ENCODE assay signal across 13 cellular contexts in genomic region chr19:8269724-8270123, GRCh38. TPM values are rescaled to one million over a fixed set of nuclear protein-coding genes. Genes with fewer than 3 reads are reported as not detected.
DNase-seq lines count a peak whose midpoint lies in the region; ATAC-seq and TF ChIP-seq lines count a peak whose summit lies in the region.
"Had no signal": no experiment of that assay in that cellular context is flagged by ENCODE, and none has a peak within 500 bp of the region (broad histone marks: within the 10 kb centered on the region; RNA-seq: fewer than 3 reads in every experiment).

No MANE protein-coding gene starts in this region.

- TF ChIP-seq CTCF in Panc1 (IDR thresholded peaks at IDR 0.05): no peak
- TF ChIP-seq CTCF in endothelial cell (IDR thresholded peaks at IDR 0.05; ENCODE audit: unreplicated experiment): no peak

- no peaks in the 10 kb centered on the region for H3K4me1 ChIP-seq in Panc1 (ENCODE audit: control insufficient read depth, insufficient read depth, low read length)

- H3K36me3 Mint-ChIP-seq in activated T-cell treated with anti-CD3 and anti-CD28 coated beads, Interleukin-2, amount 50 U/mL, for 4 hours (ENCODE audit: insufficient read depth): no peaks in the 10 kb centered on the region
- H3K36me3 Mint-ChIP-seq in endothelial cell (ENCODE audit: low read depth, unreplicated experiment): no peaks in the 10 kb centered on the region
- H3K36me3 Mint-ChIP-seq in stimulated activated memory B cell treated with anti-CD40 and anti-IgM and Interleukin-4, amounts not matched to agents 10 μg/mL and 1 μg/mL and 100 μg/mL, for 72 hours: no peaks in the 10 kb centered on the region

- H3K27ac ChIP-seq in Panc1 (ENCODE audit: low read length): no peak overlapping the region
- H3K27ac ChIP-seq: ascending aorta had no signal

- no TSS peak for BruUV-seq in Panc1 (replicated peaks; lab: Mats Ljungman, UMichigan)

- no peak overlapping the region for H3K4me3 ChIP-seq in Panc1 (ENCODE audit: low read depth in 2 of 2, low read length in 2 of 2)

- no peaks in the 10 kb centered on the region for H3K27me3 Mint-ChIP-seq in activated T-cell treated with anti-CD3 and anti-CD28 coated beads, Interleukin-2, amount 50 U/mL, for 4 hours (ENCODE audit: low read depth)
- peaks cover 8% of the 10 kb centered on the region for H3K27me3 Mint-ChIP-seq in endothelial cell (ENCODE audit: unreplicated experiment)
- no peaks in the 10 kb centered on the region for H3K27me3 Mint-ChIP-seq in stimulated activated memory B cell treated with anti-CD40 and anti-IgM and Interleukin-4, amounts not matched to agents 10 μg/mL and 1 μg/mL and 100 μg/mL, for 72 hours

- in situ Hi-C loops in Panc1 (cut with HindIII; ENCODE audit: low pct_unique_long_range_greater_than_20kb, low sequenced_read_pairs): no loop called here
- in situ Hi-C loops in G401 (cut with HindIII; ENCODE audit: low sequenced_read_pairs): no loop called here

- H3K9me3 ChIP-seq in Panc1 (ENCODE audit: control insufficient read depth, insufficient read depth, low read depth, low read length): no peaks in the 10 kb centered on the region
- H3K9me3 ChIP-seq: ascending aorta had no signal

- no peaks in the 10 kb centered on the region for H3K27me3 ChIP-seq in Panc1 (ENCODE audit: control insufficient read depth, insufficient read depth, low read length)
- H3K27me3 ChIP-seq: ascending aorta had no signal

- POLR2A ChIA-PET in Panc1 (lab: Charles Lee): no interaction called here

- H3K4me1 Mint-ChIP-seq in activated T-cell treated with anti-CD3 and anti-CD28 coated beads, Interleukin-2, amount 50 U/mL, for 4 hours (ENCODE audit: low read depth): peaks cover 12% of the 10 kb centered on the region
- H3K4me1 Mint-ChIP-seq in endothelial cell (ENCODE audit: unreplicated experiment): peaks cover 5% of the 10 kb centered on the region
- peaks cover 28% of the 10 kb centered on the region for H3K4me1 Mint-ChIP-seq in stimulated activated memory B cell treated with anti-CD40 and anti-IgM and Interleukin-4, amounts not matched to agents 10 μg/mL and 1 μg/mL and 100 μg/mL, for 72 hours

- CTCF ChIA-PET in Panc1 (lab: Charles Lee): no interaction called here

- H3K27ac Mint-ChIP-seq in endothelial cell (ENCODE audit: unreplicated experiment): no peak overlapping the region
- H3K27ac Mint-ChIP-seq in stimulated activated memory B cell treated with anti-CD40 and anti-IgM and Interleukin-4, amounts not matched to agents 10 μg/mL and 1 μg/mL and 100 μg/mL, for 72 hours: peak overlapping the region; percentile 89

- no peak for ATAC-seq in activated T-cell treated with anti-CD3 and anti-CD28 coated beads, Interleukin-2, amount 50 U/mL, for 4 hours
- ATAC-seq in Panc1 (0 out of 2 replicates have a peak, but pooled peaks have one; percentile 5), HG03520 (IDR thresholded peaks at IDR 0.05; ENCODE audit: unreplicated experiment) (no peak)
- no peak for ATAC-seq in stimulated activated memory B cell treated with anti-CD40 and anti-IgM and Interleukin-4, amounts not matched to agents 10 μg/mL and 1 μg/mL and 100 μg/mL, for 72 hours

- no peak for DNase-seq in activated T-cell treated with anti-CD3 and anti-CD28 coated beads, Interleukin-2, amount 50 U/mL, for 4 hours
- DNase-seq in activated T-cell treated with anti-CD3 and anti-CD28 coated beads for 4 hours (no peak), Panc1 (ENCODE audit: low read depth, low spot score) (no peak), endothelial cell (ENCODE audit: low spot score) (no peak), pons (ENCODE audit: low spot score) (no peak), G401 (ENCODE audit: low spot score) (no peak)
- DNase-seq: effector CD4-positive, alpha-beta T cell; IMR-90; stimulated activated CD4-positive, alpha-beta T cell treated with anti-CD3 and anti-CD28 coated beads, Interleukin-15, amount 100 ng/mL, for 24 hours; SW 1271 had no signal

- H3K4me3 Mint-ChIP-seq in activated T-cell treated with anti-CD3 and anti-CD28 coated beads, Interleukin-2, amount 50 U/mL, for 4 hours: peak overlapping the region; percentile 87
- H3K4me3 Mint-ChIP-seq in endothelial cell (ENCODE audit: unreplicated experiment): peak overlapping the region; percentile 43
- H3K4me3 Mint-ChIP-seq in stimulated activated memory B cell treated with anti-CD40 and anti-IgM and Interleukin-4, amounts not matched to agents 10 μg/mL and 1 μg/mL and 100 μg/mL, for 72 hours: peak overlapping the region; percentile 79

- no peaks in the 10 kb centered on the region for H3K9me3 Mint-ChIP-seq in activated T-cell treated with anti-CD3 and anti-CD28 coated beads, Interleukin-2, amount 50 U/mL, for 4 hours
- H3K9me3 Mint-ChIP-seq in endothelial cell (ENCODE audit: unreplicated experiment): no peaks in the 10 kb centered on the region
- no peaks in the 10 kb centered on the region for H3K9me3 Mint-ChIP-seq in stimulated activated memory B cell treated with anti-CD40 and anti-IgM and Interleukin-4, amounts not matched to agents 10 μg/mL and 1 μg/mL and 100 μg/mL, for 72 hours

- intact Hi-C loops in Panc1 (cut with micrococcal nuclease; ENCODE audit: unreplicated experiment): no loop called here

- H3K36me3 ChIP-seq in Panc1 (ENCODE audit: control insufficient read depth, insufficient read depth, low read length): no peaks in the 10 kb centered on the region
- H3K36me3 ChIP-seq: ascending aorta had no signal

RNA-seq across cellular contexts. Expression of gene CD320, which starts 38.4 kb away (rescaled TPM):
- total RNA-seq in activated T-cell treated with anti-CD3 and anti-CD28 coated beads, Interleukin-2, amount 50 U/mL, for 4 hours: 100 to 1,000 TPM; 142 to 175 (median 145) TPM
- total RNA-seq in Panc1 (2021; ENCODE audit: unreplicated experiment) (120 TPM), endothelial cell (ENCODE audit: unreplicated experiment) (111 TPM)
- polyA plus RNA-seq in Panc1 (2012; ENCODE audit: insufficient read length): 142 TPM
- 141 and 173 TPM in 2 replicates for total RNA-seq in G401 (2014; rRNA removed; shearing (Covaris generic))

RNA-seq across cellular contexts. Expression of gene NDUFA7, which starts 51.5 kb away (rescaled TPM):
- total RNA-seq in activated T-cell treated with anti-CD3 and anti-CD28 coated beads, Interleukin-2, amount 50 U/mL, for 4 hours: 10 to 100 TPM; 81.8 to 96.8 (median 93.0) TPM
- total RNA-seq in Panc1 (2021; ENCODE audit: unreplicated experiment) (36.8 TPM), endothelial cell (ENCODE audit: unreplicated experiment) (39.9 TPM)
- 38.3 TPM for polyA plus RNA-seq in Panc1 (2012; ENCODE audit: insufficient read length)
- 39.8 and 59.0 TPM in 2 replicates for total RNA-seq in G401 (2014; rRNA removed; shearing (Covaris generic))

RNA-seq across cellular contexts. Expression of gene RPS28, which starts 51.6 kb away (rescaled TPM):
- total RNA-seq in activated T-cell treated with anti-CD3 and anti-CD28 coated beads, Interleukin-2, amount 50 U/mL, for 4 hours: 1,000 to 10,000 TPM; 2,484 to 2,756 (median 2,693) TPM
- total RNA-seq in Panc1 (2021; ENCODE audit: unreplicated experiment) (1,096 TPM), endothelial cell (ENCODE audit: unreplicated experiment) (1,732 TPM)
- polyA plus RNA-seq in Panc1 (2012; ENCODE audit: insufficient read length): 1,277 TPM
- total RNA-seq in G401 (2014; rRNA removed; shearing (Covaris generic)): 791 and 831 TPM in 2 replicates
